9 cellular contexts compared by ENCODE assay signal in the genomic region with DNA sequence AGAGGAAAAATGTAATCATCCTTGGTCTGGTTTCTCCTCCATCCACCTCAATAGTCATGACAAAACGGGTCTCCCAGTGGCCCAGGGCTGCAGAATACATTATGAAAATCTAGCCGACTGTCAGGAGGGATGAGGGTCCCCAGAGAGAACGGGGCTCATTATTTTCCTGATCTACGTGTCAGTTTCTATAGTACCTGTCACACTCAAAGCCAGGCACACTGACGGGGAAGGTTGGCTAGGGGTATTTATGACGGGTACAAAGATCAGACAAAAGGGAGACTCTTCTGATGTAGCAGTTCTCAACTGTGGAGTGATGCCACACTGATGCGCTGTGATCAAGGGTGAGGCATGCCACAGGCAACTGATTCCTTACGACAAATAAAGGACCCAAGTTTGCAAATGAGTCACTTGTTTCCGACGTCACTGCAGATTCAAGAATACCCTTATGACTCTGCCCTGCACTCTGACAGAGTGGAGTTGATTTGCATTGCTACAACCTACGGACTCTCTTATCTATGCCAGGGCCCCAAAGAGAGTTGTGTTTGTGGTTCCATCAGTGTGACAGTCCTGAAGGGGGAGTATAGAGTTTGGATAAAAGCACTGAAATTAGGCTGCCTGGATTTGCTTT.
DNase-seq lines count a peak whose midpoint lies in the region; ATAC-seq and TF ChIP-seq lines count a peak whose summit lies in the region.
"Had no signal": no experiment of that assay in that cellular context is flagged by ENCODE, and none has a peak within 500 bp of the region (broad histone marks: within the 10 kb centered on the region; RNA-seq: fewer than 3 reads in every experiment).

No MANE protein-coding gene starts in this region.

- no peaks in the 10 kb centered on the region for H3K36me3 Mint-ChIP-seq in activated naive CD8-positive, alpha-beta T cell treated with anti-CD3 and anti-CD28 coated beads, Interleukin-2, amount 50 U/mL, for 24 hours (ENCODE audit: low read depth)

- TF ChIP-seq EP300 in gastroesophageal sphincter (IDR thresholded peaks at IDR 0.05): no peak

- H3K9me3 ChIP-seq in gastroesophageal sphincter: no peaks in the 10 kb centered on the region

- ATAC-seq in GM19324 (IDR thresholded peaks at IDR 0.05; ENCODE audit: low FRiP score, unreplicated experiment) (peak; percentile 78), HG03045 (IDR thresholded peaks at IDR 0.05; ENCODE audit: unreplicated experiment) (peak; percentile 93), HG03097 (IDR thresholded peaks at IDR 0.05; ENCODE audit: low FRiP score, unreplicated experiment) (no peak), gastroesophageal sphincter (no peak)
- ATAC-seq in activated naive CD8-positive, alpha-beta T cell treated with anti-CD3 and anti-CD28 coated beads, Interleukin-2, amount 50 U/mL, for 24 hours: peak; percentile 89

- H3K27ac Mint-ChIP-seq in activated naive CD8-positive, alpha-beta T cell treated with anti-CD3 and anti-CD28 coated beads, Interleukin-2, amount 50 U/mL, for 24 hours: no peak overlapping the region

- H3K36me3 ChIP-seq in gastroesophageal sphincter: no peaks in the 10 kb centered on the region

- peaks cover 51% of the 10 kb centered on the region for H3K27me3 ChIP-seq in gastroesophageal sphincter

- no peak overlapping the region for H3K4me3 Mint-ChIP-seq in activated naive CD8-positive, alpha-beta T cell treated with anti-CD3 and anti-CD28 coated beads, Interleukin-2, amount 50 U/mL, for 24 hours

- H3K4me1 ChIP-seq in gastroesophageal sphincter: no peaks in the 10 kb centered on the region

- H3K27ac ChIP-seq in gastroesophageal sphincter: no peak overlapping the region

- 69 to 70% methylated on average over 7 to 9 of the region's 11 CpGs for WGBS in gastroesophageal sphincter (ENCODE audit: low coverage in 1 of 2), 2 donors

- no peak overlapping the region for H3K4me3 ChIP-seq in gastroesophageal sphincter

- TF ChIP-seq POLR2A in gastroesophageal sphincter (IDR thresholded peaks at IDR 0.05): no peak

- peaks cover 19% of the 10 kb centered on the region for H3K27me3 Mint-ChIP-seq in activated naive CD8-positive, alpha-beta T cell treated with anti-CD3 and anti-CD28 coated beads, Interleukin-2, amount 50 U/mL, for 24 hours

- H3K4me1 Mint-ChIP-seq in activated naive CD8-positive, alpha-beta T cell treated with anti-CD3 and anti-CD28 coated beads, Interleukin-2, amount 50 U/mL, for 24 hours: peaks cover 15% of the 10 kb centered on the region

- TF ChIP-seq CTCF in GM10266 (IDR thresholded peaks at IDR 0.05; ENCODE audit: control insufficient read depth, insufficient read depth, low read depth, missing control alignments): no peak
- TF ChIP-seq CTCF in gastroesophageal sphincter (IDR thresholded peaks at IDR 0.05): no peak

- DNase-seq in GM10266 (ENCODE audit: extremely low spot score) (peak; percentile 56), activated gamma-delta T cell (lab: John Stamatoyannopoulos, UW) (no peak), HPDE6-E6E7 (ENCODE audit: extremely low spot score) (no peak)
- peak; percentile 14 for DNase-seq in activated naive CD8-positive, alpha-beta T cell treated with anti-CD3 and anti-CD28 coated beads, Interleukin-2, amount 50 U/mL, for 24 hours
- DNase-seq: DND-41 had no signal

- H3K9me3 Mint-ChIP-seq in activated naive CD8-positive, alpha-beta T cell treated with anti-CD3 and anti-CD28 coated beads, Interleukin-2, amount 50 U/mL, for 24 hours: no peaks in the 10 kb centered on the region

Comparison
In these comparisons a context has a peak if more than half of its experiments do, and no peak if none do; other contexts are left out.
1. DNase-seq: peak in GM10266 (single experiment) and activated naive CD8-positive, alpha-beta T cell treated with anti-CD3 and anti-CD28 coated beads, Interleukin-2, amount 50 U/mL, for 24 hours (single experiment); none in activated gamma-delta T cell (single experiment) and HPDE6-E6E7 (single experiment).
2. ATAC-seq: peak in GM19324 (single experiment), HG03045 (single experiment) and activated naive CD8-positive, alpha-beta T cell treated with anti-CD3 and anti-CD28 coated beads, Interleukin-2, amount 50 U/mL, for 24 hours (single experiment); none in HG03097 (single experiment) and gastroesophageal sphincter (single experiment).